In the genomic region with DNA sequence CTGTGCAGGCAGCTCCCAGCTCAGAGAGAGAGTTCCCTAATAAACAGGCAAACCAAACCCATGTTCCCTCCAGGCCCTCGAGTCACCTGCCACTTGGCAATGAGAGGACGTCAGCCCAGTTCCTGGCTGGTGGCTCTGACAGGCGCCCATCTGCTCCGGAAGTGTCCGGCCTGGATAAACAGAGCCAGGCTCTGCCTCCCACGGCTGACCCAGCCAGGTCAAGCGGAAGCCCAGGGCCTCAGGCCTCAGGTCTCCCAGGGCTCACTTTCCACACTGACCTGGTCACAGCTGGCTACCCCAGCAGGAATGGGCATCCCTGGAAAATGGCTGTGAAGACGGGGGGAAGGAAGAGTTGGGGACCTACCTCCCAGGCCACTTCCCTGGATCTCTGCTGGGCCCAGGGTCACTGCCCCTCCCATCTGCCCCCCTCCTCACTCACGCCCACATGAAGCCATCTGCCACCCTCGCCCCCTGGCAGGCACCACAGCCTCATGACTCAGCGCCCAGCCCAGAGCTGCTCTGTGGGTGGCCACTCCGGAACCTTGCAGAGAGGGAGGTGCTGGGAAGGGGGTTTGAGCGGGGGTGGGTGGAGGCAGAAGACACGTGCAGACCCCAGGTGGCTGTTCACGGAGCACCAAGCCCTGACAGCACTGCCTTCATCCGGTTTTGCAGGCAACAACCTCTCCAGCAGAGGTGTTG, we compare ENCODE assay signal across 8 cellular contexts. TPM values are rescaled to one million over a fixed set of nuclear protein-coding genes. Genes with fewer than 3 reads are reported as not detected.
DNase-seq lines count a peak whose midpoint lies in the region; ATAC-seq and TF ChIP-seq lines count a peak whose summit lies in the region.

No MANE protein-coding gene starts in this region.

- H3K36me3 ChIP-seq in breast epithelium: no peaks in the 10 kb centered on the region

- H3K4me3 Mint-ChIP-seq in nephron progenitor cell: peak overlapping the region; percentile 19

- intact Hi-C loops in breast epithelium (cut with DNase I; ENCODE audit: low total_unique reads): no loop called here

- peaks cover 92% of the 10 kb centered on the region for H3K4me1 Mint-ChIP-seq in nephron progenitor cell

- no peak overlapping the region for H3K27ac Mint-ChIP-seq in nephron progenitor cell

- H3K27ac ChIP-seq in breast epithelium: peak overlapping the region; percentile 45 to 66

- ATAC-seq in HG02798 (IDR thresholded peaks at IDR 0.05; ENCODE audit: poor library complexity, unreplicated experiment): no peak
- ATAC-seq in HG03442 (IDR thresholded peaks at IDR 0.05; ENCODE audit: unreplicated experiment): no peak
- no peak for ATAC-seq in GM19395 (IDR thresholded peaks at IDR 0.05; ENCODE audit: unreplicated experiment)

- DNase-seq in GM13977 (ENCODE audit: low spot score) (peak; percentile 31), SK-N-DZ (ENCODE audit: low spot score) (peak; percentile 14), breast epithelium (ENCODE audit: low spot score in 2 of 2) (peak; percentile 60 to 71), nephron progenitor cell (peak; percentile 66), NK-92 (lab: John Stamatoyannopoulos, UW; ENCODE audit: unreplicated experiment) (no peak)

- H3K27me3 ChIP-seq in breast epithelium: no peaks in the 10 kb centered on the region

- no peaks in the 10 kb centered on the region for H3K9me3 Mint-ChIP-seq in nephron progenitor cell

- TF ChIP-seq CTCF in GM13977 (IDR thresholded peaks at IDR 0.05; ENCODE audit: extremely low read depth, insufficient read depth, missing control alignments) (no peak), breast epithelium (IDR thresholded peaks at IDR 0.05) (no peak), nephron progenitor cell (IDR thresholded peaks at IDR 0.05) (no peak)

- H3K9me3 ChIP-seq in breast epithelium: no peaks in the 10 kb centered on the region

- no peaks in the 10 kb centered on the region for H3K36me3 Mint-ChIP-seq in nephron progenitor cell (ENCODE audit: low read depth)

- peaks cover 0 to 4% of the 10 kb centered on the region in 2 donors for H3K4me1 ChIP-seq in breast epithelium

- no peak for TF ChIP-seq POLR2A in breast epithelium (IDR thresholded peaks at IDR 0.05)

- no peak overlapping the region for H3K4me3 ChIP-seq in breast epithelium

- in situ Hi-C loops in GM13977 (cut with MboI; ENCODE audit: low pct_unique_long_range_greater_than_20kb, low sequenced_read_pairs, unreplicated experiment): no loop called here

- H3K27me3 Mint-ChIP-seq in nephron progenitor cell (ENCODE audit: low read depth, poor library complexity): peaks cover 4% of the 10 kb centered on the region

RNA-seq across cellular contexts. Expression of a gene that starts 37.4 kb away (rescaled TPM):
- polyA plus RNA-seq in SK-N-DZ (2014; cell fraction: cytosol; rRNA removed): not detected in 2 replicates
- polyA plus RNA-seq in SK-N-DZ (2014; cell fraction: nucleus; rRNA removed): 0.05 TPM in 1 of 2 replicates, not detected in the other
- total RNA-seq in breast epithelium: 10 to 100 TPM in 2 of 3 donors, 1 to 10 TPM in 1; 3.8 to 35.4 (median 26.9) TPM
